ENCODE assay signal across 8 cellular contexts in genomic region chr16:56637814-56638750, GRCh38. TPM values are rescaled to one million over a fixed set of nuclear protein-coding genes. Genes with fewer than 3 reads are reported as not detected.
DNase-seq lines count a peak whose midpoint lies in the region; ATAC-seq and TF ChIP-seq lines count a peak whose summit lies in the region.

Gene MT1A, plus strand, starts transcription at chr16:56638666. Its CDS starts 73 bp downstream, at chr16:56638739.

- H3K36me3 ChIP-seq in testis (ENCODE audit: low read depth, missing control alignments), result no peaks in the 10 kb centered on the region

- H3K36me3 Mint-ChIP-seq in activated naive CD4-positive, alpha-beta T cell treated with anti-CD3 and anti-CD28 coated beads for 36 hours (ENCODE audit: low read depth), result no peaks in the 10 kb centered on the region

- H3K27me3 Mint-ChIP-seq in activated naive CD4-positive, alpha-beta T cell treated with anti-CD3 and anti-CD28 coated beads for 36 hours (ENCODE audit: low read depth), result peaks cover 79% of the 10 kb centered on the region

- peak within 1 kb of the TSS; percentile 25 to 70 (median 47) for H3K4me3 ChIP-seq in dorsolateral prefrontal cortex
- H3K4me3 ChIP-seq in lower leg skin (ENCODE audit: low read depth, poor library complexity, severe bottlenecking), result no peak within 1 kb of the TSS
- peak within 1 kb of the TSS in 1 of 2 donors; percentile 47 for H3K4me3 ChIP-seq in testis

- TF ChIP-seq POLR2A in lower leg skin (IDR thresholded peaks at IDR 0.05) (no peak), testis (IDR thresholded peaks at IDR 0.05) (no peak)

- H3K27me3 ChIP-seq in dorsolateral prefrontal cortex, result peaks cover 0 to 72% (median 33%) of the 10 kb centered on the region in 45 donors
- H3K27me3 ChIP-seq in testis, result no peaks in the 10 kb centered on the region

- H3K4me3 Mint-ChIP-seq in activated naive CD4-positive, alpha-beta T cell treated with anti-CD3 and anti-CD28 coated beads for 36 hours, result peak within 1 kb of the TSS; percentile 58

- peaks cover 14% of the 10 kb centered on the region for H3K4me1 ChIP-seq in testis

- no peak for TF ChIP-seq CTCF in dorsolateral prefrontal cortex (IDR thresholded peaks at IDR 0.05 in 54 of 56, conservative IDR thresholded peaks at IDR 0.05 in 2 of 56; ENCODE audit: low read depth in 1 of 56, partially characterized antibody in 56 of 56)
- TF ChIP-seq CTCF in lower leg skin (IDR thresholded peaks at IDR 0.05), result no peak
- no peak for TF ChIP-seq CTCF in testis (IDR thresholded peaks at IDR 0.05)

- no peaks in the 10 kb centered on the region for H3K9me3 Mint-ChIP-seq in activated naive CD4-positive, alpha-beta T cell treated with anti-CD3 and anti-CD28 coated beads for 36 hours

- intact Hi-C loops in activated naive CD4-positive, alpha-beta T cell treated with anti-CD3 and anti-CD28 coated beads for 36 hours (cut with micrococcal nuclease), result no loop called here
- intact Hi-C loops in dorsolateral prefrontal cortex (cut with DNase I) (no loop called here), lower leg skin (cut with DNase I; ENCODE audit: low total_unique reads) (no loop called here), testis (cut with DNase I; ENCODE audit: low total_unique reads) (no loop called here)

- DNase-seq in activated naive CD4-positive, alpha-beta T cell treated with anti-CD3 and anti-CD28 coated beads for 36 hours, result peak; percentile 35
- no peak for DNase-seq in activated naive CD4-positive, alpha-beta T cell treated with anti-CD3 and anti-CD28 coated beads, Interleukin-2, amount 50 U/mL, for 16 hours
- DNase-seq in dorsolateral prefrontal cortex (peak in 3 of 10 donors; percentile 26 to 53 (median 47)), lower leg skin (ENCODE audit: low spot score in 2 of 2) (peak; percentile 74 to 97), testis (peak; percentile 83), OCI-M2 (lab: John Stamatoyannopoulos, UW; ENCODE audit: unreplicated experiment) (no peak)

- H3K27ac Mint-ChIP-seq in activated naive CD4-positive, alpha-beta T cell treated with anti-CD3 and anti-CD28 coated beads for 36 hours, result no peak within 1 kb of the TSS

- ATAC-seq in HG03521 (IDR thresholded peaks at IDR 0.05; ENCODE audit: unreplicated experiment) (no peak), GM21423 (IDR thresholded peaks at IDR 0.05; ENCODE audit: unreplicated experiment) (no peak)

- peaks cover 29% of the 10 kb centered on the region for H3K4me1 Mint-ChIP-seq in activated naive CD4-positive, alpha-beta T cell treated with anti-CD3 and anti-CD28 coated beads for 36 hours (ENCODE audit: low read depth)

- H3K27ac ChIP-seq in dorsolateral prefrontal cortex (peak within 1 kb of the TSS in 9 of 59 donors; percentile 2 to 51 (median 31)), testis (peak within 1 kb of the TSS in 1 of 2 donors; percentile 28)

- CTCF ChIA-PET in activated naive CD4-positive, alpha-beta T cell treated with anti-CD3 and anti-CD28 coated beads for 36 hours (lab: Charles Lee), result no interaction called here

- H3K9me3 ChIP-seq in testis, result no peaks in the 10 kb centered on the region

- WGBS in lower leg skin, 2 donors, result 21 to 25% methylated on average over 63 to 66 of the region's 68 CpGs
- 9 to 21% methylated on average over 35 to 62 of the region's 68 CpGs for WGBS in testis, 2 donors

RNA-seq across cellular contexts. Expression of gene MT1A, which starts in this region (rescaled TPM):
- not detected for total RNA-seq in activated naive CD4-positive, alpha-beta T cell treated with anti-CD3 and anti-CD28 coated beads for 36 hours
- total RNA-seq in dorsolateral prefrontal cortex (10 to 100 TPM in 28 of 120 experiments, 1 to 10 TPM in 79, under 1 TPM in 1, not detected in 12; 0.93 to 64.6 (median 6.1) TPM), lower leg skin (10 to 100 TPM in 2 of 4 donors, 1 to 10 TPM in 2; 3.7 to 23.3 (median 11.2) TPM), testis (10 to 100 TPM in 1 of 2 donors, not detected in 1; 10.6 TPM)
- polyA plus RNA-seq in testis (ENCODE audit: insufficient read depth, low read depth, low replicate concordance), result not detected

Comparison
In these comparisons a context has a peak if more than half of its experiments do, and no peak if none do; other contexts are left out.
1. Peak in DNase-seq in activated naive CD4-positive, alpha-beta T cell treated with anti-CD3 and anti-CD28 coated beads for 36 hours; RNA of the gene not detected or under 1 TPM.
2. DNase-seq: peak in lower leg skin (2 of 2) and testis (single experiment); none in activated naive CD4-positive, alpha-beta T cell treated with anti-CD3 and anti-CD28 coated beads, Interleukin-2, amount 50 U/mL, for 16 hours (single experiment) and OCI-M2 (single experiment).